In genomic region chr2:147869934-147870333, GRCh38 we compare ENCODE assay signal across 2 cellular contexts.
TF ChIP-seq lines count a peak whose summit lies in the region.

No MANE protein-coding gene starts in this region.

TF ChIP-seq in GM23338, 12 proteins besides CTCF, POLR2A, EP300 and RAD21:
- no peak for TF ChIP-seq EZH2phosphoT487 (IDR thresholded peaks at IDR 0.05; ENCODE audit: unreplicated experiment)
- TF ChIP-seq ZNF114 (CRISPR knock-in tag; IDR thresholded peaks at IDR 0.05), result no peak
- no peak for TF ChIP-seq REST (IDR thresholded peaks at IDR 0.05; ENCODE audit: unreplicated experiment)

TF ChIP-seq in H1, 55 proteins besides CTCF, POLR2A, EP300 and RAD21:
- TF ChIP-seq SP2 (IDR thresholded peaks at IDR 0.05; ENCODE audit: low read length) (no peak), ATF2 (IDR thresholded peaks at IDR 0.05; ENCODE audit: low read length) (no peak), CREB1 (IDR thresholded peaks at IDR 0.05) (no peak), MAX (IDR thresholded peaks at IDR 0.05) (no peak), SP4 (IDR thresholded peaks at IDR 0.05; ENCODE audit: low read length) (no peak), ZNF274 (IDR thresholded peaks at IDR 0.05; ENCODE audit: borderline replicate concordance, extremely low read depth, low read length) (no peak), NANOG (IDR thresholded peaks at IDR 0.05; ENCODE audit: insufficient read depth, low read depth, low read length, poor library complexity, severe bottlenecking) (no peak), CBX5 (IDR thresholded peaks at IDR 0.05; ENCODE audit: low read depth, low read length) (no peak), TAF7 (optimal IDR thresholded peaks at IDR 0.05; ENCODE audit: borderline replicate concordance, low read depth, low read length) (no peak), YY1 (IDR thresholded peaks at IDR 0.05; ENCODE audit: low read depth, low read length) (no peak), RFX5 (IDR thresholded peaks at IDR 0.05; ENCODE audit: borderline replicate concordance, low read depth, low read length) (no peak), NRF1 (IDR thresholded peaks at IDR 0.05; ENCODE audit: low read depth, low read length) (no peak), CTBP2 (IDR thresholded peaks at IDR 0.05; ENCODE audit: borderline replicate concordance, insufficient read depth, insufficient read length, low read length) (no peak), TEAD4 (IDR thresholded peaks at IDR 0.05; ENCODE audit: low read depth, low read length) (no peak), JUN (IDR thresholded peaks at IDR 0.05; ENCODE audit: low read depth, low read length) (no peak), SP1 (IDR thresholded peaks at IDR 0.05; ENCODE audit: low read depth, low read length) (no peak), BCL11A (IDR thresholded peaks at IDR 0.05; ENCODE audit: low read depth in 2 of 2, low read length in 2 of 2) (no peak)
TF ChIP-seq in H1: peak in this region for 0.
